Comparison of ENCODE assay signal across 15 cellular contexts in the genomic region with DNA sequence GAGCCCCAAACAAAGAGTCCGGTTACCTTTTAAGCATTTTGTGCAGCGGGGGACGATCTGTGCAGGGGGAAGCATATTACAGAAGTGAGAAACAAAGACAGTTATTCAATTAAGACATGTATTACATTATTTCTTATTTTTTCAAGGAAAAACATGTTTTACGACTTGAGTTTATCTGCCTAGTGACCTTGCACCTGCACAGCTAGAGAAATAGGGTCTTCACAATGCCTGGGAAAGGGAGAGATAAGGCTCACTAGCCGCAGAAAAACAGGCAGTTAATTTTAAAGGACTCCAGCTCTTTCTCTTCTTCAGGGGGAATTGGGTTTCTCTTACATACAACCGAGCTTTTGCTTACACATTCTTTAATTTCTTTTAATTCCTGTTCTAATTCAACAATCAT. TPM values are rescaled to one million over a fixed set of nuclear protein-coding genes. Genes with fewer than 3 reads are reported as not detected.
"Had no signal": no experiment of that assay in that cellular context is flagged by ENCODE, and none has a peak within 500 bp of the region (broad histone marks: within the 10 kb centered on the region; RNA-seq: fewer than 3 reads in every experiment).

No MANE protein-coding gene starts in this region.

RNA-seq across cellular contexts. Expression of a gene that starts 15.2 kb away (rescaled TPM):
- total RNA-seq: activated B cell treated with CpG ODN at 0.5 μM for 24 hours; activated CD4-positive, alpha-beta memory T cell treated with anti-CD3 and anti-CD28 coated beads for 36 hours; activated CD4-positive, alpha-beta memory T cell treated with anti-CD3 and anti-CD28 coated beads, Interleukin-2, amount 10 ng/mL, durations not matched to agents 7 days and 5 days; activated CD4-positive, alpha-beta T cell treated with anti-CD3 and anti-CD28 coated beads for 36 hours; activated CD4-positive, alpha-beta T cell treated with anti-CD3 and anti-CD28 coated beads, Interleukin-2, amount 10 ng/mL, durations not matched to agents 24 days and 14 days; activated CD4-positive, alpha-beta T cell treated with anti-CD3 and anti-CD28 coated beads, Interleukin-2, amount 10 ng/mL, durations not matched to agents 7 days and 5 days; activated CD8-positive, alpha-beta memory T cell treated with anti-CD3 and anti-CD28 coated beads for 36 hours; activated CD8-positive, alpha-beta memory T cell treated with anti-CD3 and anti-CD28 coated beads, Interleukin-2, amount 10 ng/mL, durations not matched to agents 7 days and 5 days; activated CD8-positive, alpha-beta T cell treated with anti-CD3 and anti-CD28 coated beads for 36 hours; activated CD8-positive, alpha-beta T cell treated with anti-CD3 and anti-CD28 coated beads, Interleukin-2, amount 10 ng/mL, durations not matched to agents 7 days and 5 days; T-helper 1 cell treated with Interleukin-12 subunit alpha and Interleukin-12 subunit beta and Interleukin-4 antibody, amounts not matched to agents 30 ng/mL and 1 ng/mL, for 36 hours; T-helper 2 cell treated with Interferon-gamma antibody and Interleukin-4, amounts not matched to agents 100 ng/mL and 5 ng/mL, for 36 hours; WTC11 had no signal

RNA-seq across cellular contexts. Expression of a gene that starts 16.8 kb away (rescaled TPM):
- total RNA-seq: activated B cell treated with CpG ODN at 0.5 μM for 24 hours; activated CD4-positive, alpha-beta memory T cell treated with anti-CD3 and anti-CD28 coated beads for 36 hours; activated CD4-positive, alpha-beta memory T cell treated with anti-CD3 and anti-CD28 coated beads, Interleukin-2, amount 10 ng/mL, durations not matched to agents 7 days and 5 days; activated CD4-positive, alpha-beta T cell treated with anti-CD3 and anti-CD28 coated beads for 36 hours; activated CD4-positive, alpha-beta T cell treated with anti-CD3 and anti-CD28 coated beads, Interleukin-2, amount 10 ng/mL, durations not matched to agents 24 days and 14 days; activated CD4-positive, alpha-beta T cell treated with anti-CD3 and anti-CD28 coated beads, Interleukin-2, amount 10 ng/mL, durations not matched to agents 7 days and 5 days; activated CD8-positive, alpha-beta memory T cell treated with anti-CD3 and anti-CD28 coated beads for 36 hours; activated CD8-positive, alpha-beta memory T cell treated with anti-CD3 and anti-CD28 coated beads, Interleukin-2, amount 10 ng/mL, durations not matched to agents 7 days and 5 days; activated CD8-positive, alpha-beta T cell treated with anti-CD3 and anti-CD28 coated beads for 36 hours; activated CD8-positive, alpha-beta T cell treated with anti-CD3 and anti-CD28 coated beads, Interleukin-2, amount 10 ng/mL, durations not matched to agents 7 days and 5 days; T-helper 1 cell treated with Interleukin-12 subunit alpha and Interleukin-12 subunit beta and Interleukin-4 antibody, amounts not matched to agents 30 ng/mL and 1 ng/mL, for 36 hours; T-helper 2 cell treated with Interferon-gamma antibody and Interleukin-4, amounts not matched to agents 100 ng/mL and 5 ng/mL, for 36 hours; WTC11 had no signal

RNA-seq across cellular contexts. Expression of a gene that starts 31.4 kb away (rescaled TPM):
- total RNA-seq: activated B cell treated with CpG ODN at 0.5 μM for 24 hours; activated CD4-positive, alpha-beta memory T cell treated with anti-CD3 and anti-CD28 coated beads for 36 hours; activated CD4-positive, alpha-beta memory T cell treated with anti-CD3 and anti-CD28 coated beads, Interleukin-2, amount 10 ng/mL, durations not matched to agents 7 days and 5 days; activated CD4-positive, alpha-beta T cell treated with anti-CD3 and anti-CD28 coated beads for 36 hours; activated CD4-positive, alpha-beta T cell treated with anti-CD3 and anti-CD28 coated beads, Interleukin-2, amount 10 ng/mL, durations not matched to agents 24 days and 14 days; activated CD4-positive, alpha-beta T cell treated with anti-CD3 and anti-CD28 coated beads, Interleukin-2, amount 10 ng/mL, durations not matched to agents 7 days and 5 days; activated CD8-positive, alpha-beta memory T cell treated with anti-CD3 and anti-CD28 coated beads for 36 hours; activated CD8-positive, alpha-beta memory T cell treated with anti-CD3 and anti-CD28 coated beads, Interleukin-2, amount 10 ng/mL, durations not matched to agents 7 days and 5 days; activated CD8-positive, alpha-beta T cell treated with anti-CD3 and anti-CD28 coated beads for 36 hours; activated CD8-positive, alpha-beta T cell treated with anti-CD3 and anti-CD28 coated beads, Interleukin-2, amount 10 ng/mL, durations not matched to agents 7 days and 5 days; T-cell; T-helper 1 cell treated with Interleukin-12 subunit alpha and Interleukin-12 subunit beta and Interleukin-4 antibody, amounts not matched to agents 30 ng/mL and 1 ng/mL, for 36 hours; T-helper 17 cell; T-helper 2 cell treated with Interferon-gamma antibody and Interleukin-4, amounts not matched to agents 100 ng/mL and 5 ng/mL, for 36 hours; WTC11 had no signal

RNA-seq across cellular contexts. Expression of a gene that starts 54.7 kb away (rescaled TPM):
- total RNA-seq: activated B cell treated with CpG ODN at 0.5 μM for 24 hours; activated CD4-positive, alpha-beta memory T cell treated with anti-CD3 and anti-CD28 coated beads for 36 hours; activated CD4-positive, alpha-beta memory T cell treated with anti-CD3 and anti-CD28 coated beads, Interleukin-2, amount 10 ng/mL, durations not matched to agents 7 days and 5 days; activated CD4-positive, alpha-beta T cell treated with anti-CD3 and anti-CD28 coated beads for 36 hours; activated CD4-positive, alpha-beta T cell treated with anti-CD3 and anti-CD28 coated beads, Interleukin-2, amount 10 ng/mL, durations not matched to agents 24 days and 14 days; activated CD4-positive, alpha-beta T cell treated with anti-CD3 and anti-CD28 coated beads, Interleukin-2, amount 10 ng/mL, durations not matched to agents 7 days and 5 days; activated CD8-positive, alpha-beta memory T cell treated with anti-CD3 and anti-CD28 coated beads for 36 hours; activated CD8-positive, alpha-beta memory T cell treated with anti-CD3 and anti-CD28 coated beads, Interleukin-2, amount 10 ng/mL, durations not matched to agents 7 days and 5 days; activated CD8-positive, alpha-beta T cell treated with anti-CD3 and anti-CD28 coated beads for 36 hours; activated CD8-positive, alpha-beta T cell treated with anti-CD3 and anti-CD28 coated beads, Interleukin-2, amount 10 ng/mL, durations not matched to agents 7 days and 5 days; T-cell; T-helper 1 cell treated with Interleukin-12 subunit alpha and Interleukin-12 subunit beta and Interleukin-4 antibody, amounts not matched to agents 30 ng/mL and 1 ng/mL, for 36 hours; T-helper 17 cell; T-helper 2 cell treated with Interferon-gamma antibody and Interleukin-4, amounts not matched to agents 100 ng/mL and 5 ng/mL, for 36 hours; WTC11 had no signal
